ENCODE assay signal across 10 cellular contexts in the genomic region with DNA sequence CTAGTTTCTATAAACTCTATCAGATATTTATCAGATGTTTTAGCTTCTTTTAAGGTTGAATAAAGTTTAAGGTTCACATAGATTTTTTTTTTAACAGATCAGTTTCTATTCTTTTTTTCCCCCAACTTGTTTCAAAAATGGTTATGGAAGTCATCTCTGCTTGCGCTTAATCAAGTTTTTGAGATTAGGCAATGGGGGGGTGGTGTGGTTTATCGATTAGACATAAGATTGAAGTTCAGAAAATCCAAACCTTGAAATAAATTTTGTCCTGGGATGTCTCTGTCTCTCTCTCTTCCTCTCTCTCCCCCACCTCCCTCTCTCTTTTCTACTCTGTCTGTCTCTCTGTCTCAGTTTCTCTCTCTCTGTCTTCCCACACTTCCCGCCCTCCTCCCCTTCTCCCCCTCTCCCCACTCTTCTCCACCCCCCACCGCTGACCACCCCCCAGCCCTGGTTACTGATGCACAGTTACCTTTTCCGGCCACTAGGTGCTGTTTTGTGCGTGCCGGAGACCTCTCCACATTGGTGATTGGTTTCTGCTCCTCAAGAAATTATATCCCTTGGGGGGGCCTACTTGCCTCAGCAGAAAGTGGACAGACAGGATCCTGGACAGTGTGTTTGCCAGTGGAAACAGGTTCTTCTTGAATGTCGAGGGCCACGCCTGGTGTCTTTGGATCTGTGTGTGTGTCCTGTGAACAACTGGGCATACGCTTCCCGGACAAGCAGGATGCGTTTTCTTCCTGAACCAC. TPM values are rescaled to one million over a fixed set of nuclear protein-coding genes. Genes with fewer than 3 reads are reported as not detected.
A peak's percentile ranks its signal among the peaks of the same experiment; 100 is the strongest.
DNase-seq lines count a peak whose midpoint lies in the region; ATAC-seq and TF ChIP-seq lines count a peak whose summit lies in the region.
"Had no signal": no experiment of that assay in that cellular context is flagged by ENCODE, and none has a peak within 500 bp of the region (broad histone marks: within the 10 kb centered on the region; RNA-seq: fewer than 3 reads in every experiment).

No MANE protein-coding gene starts in this region.

- H3K4me1 Mint-ChIP-seq in nephron progenitor cell, result peaks cover 5% of the 10 kb centered on the region
- H3K4me1 Mint-ChIP-seq in effector memory CD8-positive, alpha-beta T cell (ENCODE audit: low read depth in 2 of 2), result no peaks in the 10 kb centered on the region
- H3K4me1 Mint-ChIP-seq in activated T-cell treated with anti-CD3 and anti-CD28 coated beads, Interleukin-2, amount 50 U/mL, for 4 hours (ENCODE audit: low read depth), result no peaks in the 10 kb centered on the region

- DNase-seq in GM12864 (ENCODE audit: low read depth) (no peak), NAMALWA (ENCODE audit: low spot score) (peak; percentile 13), dermis blood vessel endothelial cell (peak; percentile 21), nephron progenitor cell (peak; percentile 54), COLO668 (lab: John Stamatoyannopoulos, UW; ENCODE audit: unreplicated experiment) (no peak), NCI-H187 (lab: John Stamatoyannopoulos, UW) (no peak)
- DNase-seq in effector memory CD8-positive, alpha-beta T cell, result no peak
- no peak for DNase-seq in activated T-cell treated with anti-CD3 and anti-CD28 coated beads, Interleukin-2, amount 50 U/mL, for 4 hours
- DNase-seq: cerebellar nuclear complex had no signal

- ATAC-seq in effector memory CD8-positive, alpha-beta T cell (replicated peaks), result no peak
- ATAC-seq in activated T-cell treated with anti-CD3 and anti-CD28 coated beads, Interleukin-2, amount 50 U/mL, for 4 hours, result no peak

- no peak overlapping the region for H3K4me3 Mint-ChIP-seq in nephron progenitor cell
- no peak overlapping the region for H3K4me3 Mint-ChIP-seq in effector memory CD8-positive, alpha-beta T cell
- H3K4me3 Mint-ChIP-seq in activated T-cell treated with anti-CD3 and anti-CD28 coated beads, Interleukin-2, amount 50 U/mL, for 4 hours, result no peak overlapping the region
- H3K4me3 Mint-ChIP-seq: stimulated activated naive CD8-positive, alpha-beta T cell treated with anti-CD3 and anti-CD28 coated beads, Interleukin-15, Interleukin-2, amounts not matched to agents 100 ng/mL and 50 ng/mL, for 24 hours had no signal

- H3K36me3 Mint-ChIP-seq in nephron progenitor cell (ENCODE audit: low read depth), result no peaks in the 10 kb centered on the region
- no peaks in the 10 kb centered on the region for H3K36me3 Mint-ChIP-seq in effector memory CD8-positive, alpha-beta T cell (ENCODE audit: insufficient read depth)
- no peaks in the 10 kb centered on the region for H3K36me3 Mint-ChIP-seq in activated T-cell treated with anti-CD3 and anti-CD28 coated beads, Interleukin-2, amount 50 U/mL, for 4 hours (ENCODE audit: insufficient read depth)

- H3K27ac Mint-ChIP-seq in nephron progenitor cell, result no peak overlapping the region
- no peak overlapping the region for H3K27ac Mint-ChIP-seq in effector memory CD8-positive, alpha-beta T cell
- H3K27ac Mint-ChIP-seq: stimulated activated naive CD8-positive, alpha-beta T cell treated with anti-CD3 and anti-CD28 coated beads, Interleukin-15, Interleukin-2, amounts not matched to agents 100 ng/mL and 50 ng/mL, for 24 hours had no signal

- H3K9me3 Mint-ChIP-seq in nephron progenitor cell, result peaks cover 30% of the 10 kb centered on the region
- H3K9me3 Mint-ChIP-seq in effector memory CD8-positive, alpha-beta T cell, result no peaks in the 10 kb centered on the region
- peaks cover under 1% of the 10 kb centered on the region for H3K9me3 Mint-ChIP-seq in activated T-cell treated with anti-CD3 and anti-CD28 coated beads, Interleukin-2, amount 50 U/mL, for 4 hours

- TF ChIP-seq CTCF in GM12864 (IDR thresholded peaks at IDR 0.05; ENCODE audit: low read depth, low read length, missing control alignments) (peak; percentile 24), nephron progenitor cell (IDR thresholded peaks at IDR 0.05) (peak; percentile 22)

- H3K4me3 ChIP-seq in GM12864 (ENCODE audit: low read depth, low read length), result no peak overlapping the region

- peaks cover 65% of the 10 kb centered on the region for H3K27me3 Mint-ChIP-seq in nephron progenitor cell (ENCODE audit: low read depth, poor library complexity)
- H3K27me3 Mint-ChIP-seq in effector memory CD8-positive, alpha-beta T cell, result peaks cover 37 to 59% of the 10 kb centered on the region in 2 donors
- H3K27me3 Mint-ChIP-seq in activated T-cell treated with anti-CD3 and anti-CD28 coated beads, Interleukin-2, amount 50 U/mL, for 4 hours (ENCODE audit: low read depth), result peaks cover 24% of the 10 kb centered on the region

RNA-seq across cellular contexts. Expression of a gene that starts 29.7 kb away (rescaled TPM):
- under 0.01 TPM in 1 of 2 replicates, not detected in the other for total RNA-seq in dermis blood vessel endothelial cell
- total RNA-seq in activated T-cell treated with anti-CD3 and anti-CD28 coated beads, Interleukin-2, amount 50 U/mL, for 4 hours, result under 1 TPM; 0.14 to 0.20 (median 0.16) TPM

Comparison
In these comparisons a context has a peak if more than half of its experiments do, and no peak if none do; other contexts are left out.
1. DNase-seq: peak in NAMALWA (single experiment), dermis blood vessel endothelial cell (single experiment) and nephron progenitor cell (single experiment); none in GM12864 (single experiment), effector memory CD8-positive, alpha-beta T cell (0 of 3), activated T-cell treated with anti-CD3 and anti-CD28 coated beads, Interleukin-2, amount 50 U/mL, for 4 hours (single experiment), COLO668 (single experiment) and NCI-H187 (0 of 2).